1 cellular context compared by ENCODE assay signal in the genomic region with DNA sequence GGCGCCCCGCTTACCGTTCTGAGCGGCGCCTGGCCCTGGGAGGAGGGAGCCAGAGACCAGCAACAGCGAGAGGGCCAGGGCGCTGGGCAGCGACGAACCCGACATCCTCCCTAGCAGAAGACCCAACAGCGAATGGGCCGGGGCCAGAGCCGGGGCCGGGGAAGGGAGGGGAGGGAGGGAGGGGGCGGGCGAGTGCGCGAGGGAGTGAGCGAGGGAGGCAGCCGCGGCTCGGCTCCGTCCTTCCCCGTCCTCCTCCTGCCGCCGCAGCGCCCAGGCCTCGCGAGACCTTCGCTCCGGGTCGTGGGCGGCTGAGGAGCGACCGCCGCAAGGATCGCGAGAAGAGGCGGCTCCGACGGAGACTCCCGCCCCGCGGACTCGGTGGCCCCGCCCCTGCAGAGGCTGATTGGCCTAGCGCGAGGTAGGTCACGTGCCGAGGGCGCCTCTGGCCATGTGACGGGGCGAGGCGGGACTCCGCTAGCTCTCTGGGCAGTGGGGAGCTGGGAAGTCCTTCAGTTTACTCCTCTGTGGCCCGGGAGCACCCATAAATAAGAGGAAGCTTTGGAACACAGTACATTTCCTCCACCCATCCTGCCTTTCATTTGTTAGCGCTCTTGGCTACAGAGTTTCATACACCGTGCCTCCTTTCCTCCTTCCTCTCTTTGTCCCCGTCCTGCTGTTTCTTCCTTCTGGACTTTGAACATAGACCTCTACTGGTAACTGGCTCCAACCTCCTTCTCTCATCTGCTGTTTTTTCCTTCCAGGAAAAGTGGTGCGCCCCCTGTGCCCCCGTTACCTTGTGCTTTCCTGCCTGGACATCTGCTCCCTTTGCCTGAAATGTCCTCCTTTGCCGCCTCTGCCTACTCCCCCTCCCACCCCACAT.
TF ChIP-seq lines count a peak whose summit lies in the region.

A gene (minus strand): TSS at position 279 of the 880 bp plus-strand sequence. CDS start 174 bp downstream, at position 105.

TF ChIP-seq in SK-N-SH, 30 proteins besides CTCF, POLR2A, EP300 and RAD21 (continued from another document):
- TF ChIP-seq, protein P1, sequence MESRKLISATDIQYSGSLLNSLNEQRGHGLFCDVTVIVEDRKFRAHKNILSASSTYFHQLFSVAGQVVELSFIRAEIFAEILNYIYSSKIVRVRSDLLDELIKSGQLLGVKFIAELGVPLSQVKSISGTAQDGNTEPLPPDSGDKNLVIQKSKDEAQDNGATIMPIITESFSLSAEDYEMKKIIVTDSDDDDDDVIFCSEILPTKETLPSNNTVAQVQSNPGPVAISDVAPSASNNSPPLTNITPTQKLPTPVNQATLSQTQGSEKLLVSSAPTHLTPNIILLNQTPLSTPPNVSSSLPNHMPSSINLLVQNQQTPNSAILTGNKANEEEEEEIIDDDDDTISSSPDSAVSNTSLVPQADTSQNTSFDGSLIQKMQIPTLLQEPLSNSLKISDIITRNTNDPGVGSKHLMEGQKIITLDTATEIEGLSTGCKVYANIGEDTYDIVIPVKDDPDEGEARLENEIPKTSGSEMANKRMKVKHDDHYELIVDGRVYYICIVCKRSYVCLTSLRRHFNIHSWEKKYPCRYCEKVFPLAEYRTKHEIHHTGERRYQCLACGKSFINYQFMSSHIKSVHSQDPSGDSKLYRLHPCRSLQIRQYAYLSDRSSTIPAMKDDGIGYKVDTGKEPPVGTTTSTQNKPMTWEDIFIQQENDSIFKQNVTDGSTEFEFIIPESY (IDR thresholded peaks at IDR 0.05; ENCODE audit: borderline replicate concordance, low read depth), result peak; percentile 97
- TF ChIP-seq RFX5 (IDR thresholded peaks at IDR 0.05; ENCODE audit: low read length) (no peak), MEF2A (IDR thresholded peaks at IDR 0.05; ENCODE audit: borderline replicate concordance, low read depth) (no peak), FOXJ3 (CRISPR knock-in tag; IDR thresholded peaks at IDR 0.05) (no peak), TAF1 (IDR thresholded peaks at IDR 0.05; ENCODE audit: borderline replicate concordance, low read depth, low read length) (peak; percentile 75; the same call in 1 of the 2 replicates), TEAD4 (IDR thresholded peaks at IDR 0.05; ENCODE audit: borderline replicate concordance, insufficient read depth) (no peak), CHD2 (IDR thresholded peaks at IDR 0.05; ENCODE audit: low read length, partially characterized antibody) (peak; percentile 99), TCF12 (IDR thresholded peaks at IDR 0.05) (no peak)
- TF ChIP-seq, protein P2, sequence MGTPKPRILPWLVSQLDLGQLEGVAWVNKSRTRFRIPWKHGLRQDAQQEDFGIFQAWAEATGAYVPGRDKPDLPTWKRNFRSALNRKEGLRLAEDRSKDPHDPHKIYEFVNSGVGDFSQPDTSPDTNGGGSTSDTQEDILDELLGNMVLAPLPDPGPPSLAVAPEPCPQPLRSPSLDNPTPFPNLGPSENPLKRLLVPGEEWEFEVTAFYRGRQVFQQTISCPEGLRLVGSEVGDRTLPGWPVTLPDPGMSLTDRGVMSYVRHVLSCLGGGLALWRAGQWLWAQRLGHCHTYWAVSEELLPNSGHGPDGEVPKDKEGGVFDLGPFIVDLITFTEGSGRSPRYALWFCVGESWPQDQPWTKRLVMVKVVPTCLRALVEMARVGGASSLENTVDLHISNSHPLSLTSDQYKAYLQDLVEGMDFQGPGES (IDR thresholded peaks at IDR 0.05; ENCODE audit: low read depth, low read length), result no peak
- TF ChIP-seq, protein P3, sequence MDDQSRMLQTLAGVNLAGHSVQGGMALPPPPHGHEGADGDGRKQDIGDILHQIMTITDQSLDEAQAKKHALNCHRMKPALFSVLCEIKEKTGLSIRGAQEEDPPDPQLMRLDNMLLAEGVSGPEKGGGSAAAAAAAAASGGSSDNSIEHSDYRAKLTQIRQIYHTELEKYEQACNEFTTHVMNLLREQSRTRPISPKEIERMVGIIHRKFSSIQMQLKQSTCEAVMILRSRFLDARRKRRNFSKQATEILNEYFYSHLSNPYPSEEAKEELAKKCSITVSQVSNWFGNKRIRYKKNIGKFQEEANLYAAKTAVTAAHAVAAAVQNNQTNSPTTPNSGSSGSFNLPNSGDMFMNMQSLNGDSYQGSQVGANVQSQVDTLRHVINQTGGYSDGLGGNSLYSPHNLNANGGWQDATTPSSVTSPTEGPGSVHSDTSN (IDR thresholded peaks at IDR 0.05), result no peak
